Comparison of ENCODE assay signal across 9 cellular contexts in the genomic region with DNA sequence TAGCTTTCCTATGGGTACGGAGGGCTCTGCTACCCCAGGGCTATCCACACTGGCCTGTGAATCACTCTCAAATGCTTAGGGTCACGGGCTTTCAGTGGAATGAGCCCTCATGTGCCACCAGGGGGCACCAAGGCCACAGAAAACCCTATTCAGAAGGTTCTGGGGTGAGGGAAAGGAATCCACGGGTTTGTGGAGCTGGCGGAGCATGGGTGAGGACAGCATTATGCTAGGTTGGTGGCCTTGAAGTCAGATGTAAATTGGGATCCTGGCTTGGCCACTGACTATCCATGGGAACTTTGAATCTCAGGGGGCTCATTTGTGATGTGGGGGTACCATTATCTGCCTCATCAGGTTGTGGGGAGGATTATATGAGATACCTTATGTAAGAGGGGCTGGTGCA. TPM values are rescaled to one million over a fixed set of nuclear protein-coding genes. Genes with fewer than 3 reads are reported as not detected.
DNase-seq lines count a peak whose midpoint lies in the region; ATAC-seq, FAIRE-seq and TF ChIP-seq lines count a peak whose summit lies in the region.
"Had no signal": no experiment of that assay in that cellular context is flagged by ENCODE, and none has a peak within 500 bp of the region (broad histone marks: within the 10 kb centered on the region; RNA-seq: fewer than 3 reads in every experiment).

No MANE protein-coding gene starts in this region.

- peaks cover 7% of the 10 kb centered on the region for H3K4me1 Mint-ChIP-seq in activated naive CD4-positive, alpha-beta T cell treated with anti-CD3 and anti-CD28 coated beads for 36 hours (ENCODE audit: low read depth)
- H3K4me1 Mint-ChIP-seq in glutamatergic neuron (ENCODE audit: low read depth, unreplicated experiment): no peaks in the 10 kb centered on the region

- CTCF ChIA-PET in activated naive CD4-positive, alpha-beta T cell treated with anti-CD3 and anti-CD28 coated beads for 36 hours (lab: Charles Lee): interaction anchor here (0.6 to 3.4 kb wide), 25 partner anchors 13 to 370 kb away, joined by 3 to 51 read pairs (median 4); partner anchors contain the start of gene KCNC4

- no peaks in the 10 kb centered on the region; the same call in 1 of the 2 replicates for H3K9me3 ChIP-seq in SJSA1 (replicated peaks)

- peak; percentile 30 for DNase-seq in GM12864 (ENCODE audit: low read depth)
- DNase-seq in KBM-7: peak; percentile 81
- peak; percentile 52 to 55 for DNase-seq in SJSA1 (ENCODE audit: low read depth in 1 of 2, low spot score in 2 of 2)
- peak; percentile 70 for DNase-seq in activated naive CD4-positive, alpha-beta T cell treated with anti-CD3 and anti-CD28 coated beads for 36 hours
- DNase-seq in glutamatergic neuron: peak; percentile 78
- peak; percentile 91 for DNase-seq in posterior vena cava (ENCODE audit: low spot score)
- DNase-seq in urothelium cell line (ENCODE audit: low spot score): peak; percentile 74

- H3K27ac Mint-ChIP-seq in activated naive CD4-positive, alpha-beta T cell treated with anti-CD3 and anti-CD28 coated beads for 36 hours: no peak overlapping the region
- H3K27ac Mint-ChIP-seq in glutamatergic neuron (ENCODE audit: unreplicated experiment): no peak overlapping the region

- H3K27me3 ChIP-seq in SJSA1 (replicated peaks): no peaks in the 10 kb centered on the region; the same call in 1 of the 2 replicates

- no peaks in the 10 kb centered on the region for H3K4me1 ChIP-seq in SJSA1 (replicated peaks)

- no peaks in the 10 kb centered on the region for H3K9me3 Mint-ChIP-seq in activated naive CD4-positive, alpha-beta T cell treated with anti-CD3 and anti-CD28 coated beads for 36 hours
- H3K9me3 Mint-ChIP-seq in glutamatergic neuron (ENCODE audit: unreplicated experiment): peaks cover 1% of the 10 kb centered on the region

- H3K4me3 ChIP-seq in GM12864 (ENCODE audit: low read depth, low read length) (no peak overlapping the region), SJSA1 (no peak overlapping the region)

- in situ Hi-C loops in KBM-7 (cut with MboI; ENCODE audit: low pct_unique_long_range_greater_than_20kb, low sequenced_read_pairs): no loop called here

- no peak for ATAC-seq in HG03571 (IDR thresholded peaks at IDR 0.05; ENCODE audit: unreplicated experiment)

- no peak overlapping the region for H3K27ac ChIP-seq in SJSA1

- intact Hi-C loops in activated naive CD4-positive, alpha-beta T cell treated with anti-CD3 and anti-CD28 coated beads for 36 hours (cut with micrococcal nuclease): loop anchor here (1.0 to 5.0 kb wide), 3 partner anchors 50 to 210 kb away; no protein-coding TSS in a partner anchor
- intact Hi-C loops in posterior vena cava (cut with DNase I): loop anchor here in 1 of 2 donors (5.0 kb wide), 1 partner anchor 50 kb away; no protein-coding TSS in a partner anchor

- no peak overlapping the region for H3K4me3 Mint-ChIP-seq in activated naive CD4-positive, alpha-beta T cell treated with anti-CD3 and anti-CD28 coated beads for 36 hours
- H3K4me3 Mint-ChIP-seq in glutamatergic neuron (ENCODE audit: unreplicated experiment): no peak overlapping the region

- peaks cover under 1% of the 10 kb centered on the region for H3K36me3 Mint-ChIP-seq in activated naive CD4-positive, alpha-beta T cell treated with anti-CD3 and anti-CD28 coated beads for 36 hours (ENCODE audit: low read depth)
- no peaks in the 10 kb centered on the region for H3K36me3 Mint-ChIP-seq in glutamatergic neuron (ENCODE audit: unreplicated experiment)

- peak; percentile 87 for TF ChIP-seq CTCF in GM12864 (IDR thresholded peaks at IDR 0.05; ENCODE audit: low read depth, low read length, missing control alignments)
- TF ChIP-seq CTCF in glutamatergic neuron (IDR thresholded peaks at IDR 0.05; ENCODE audit: partially characterized antibody, unreplicated experiment): peak; percentile 75

- no peak for FAIRE-seq in urothelium cell line (lab: Jason Lieb, UNC)
- FAIRE-seq: frontal cortex had no signal

- H3K27me3 Mint-ChIP-seq in activated naive CD4-positive, alpha-beta T cell treated with anti-CD3 and anti-CD28 coated beads for 36 hours (ENCODE audit: low read depth): no peaks in the 10 kb centered on the region
- peaks cover 3% of the 10 kb centered on the region for H3K27me3 Mint-ChIP-seq in glutamatergic neuron (ENCODE audit: unreplicated experiment)

- no peaks in the 10 kb centered on the region for H3K36me3 ChIP-seq in SJSA1

RNA-seq across cellular contexts. Expression of gene LAMTOR5, which starts 5.1 kb away (rescaled TPM):
- 114 and 145 TPM in 2 replicates for total RNA-seq in SJSA1 (2014; rRNA removed; shearing (Covaris generic))
- 100 to 1,000 TPM; 138 to 144 TPM for total RNA-seq in activated naive CD4-positive, alpha-beta T cell treated with anti-CD3 and anti-CD28 coated beads for 36 hours
- total RNA-seq in glutamatergic neuron (ENCODE audit: unreplicated experiment): 135 TPM
- 10 to 100 TPM; 87.4 to 91.5 TPM for total RNA-seq in posterior vena cava

RNA-seq across cellular contexts. Expression of gene SLC16A4, which starts 21.8 kb away (rescaled TPM):
- 7.0 and 17.4 TPM in 2 replicates for total RNA-seq in SJSA1 (2014; rRNA removed; shearing (Covaris generic))
- under 1 TPM; 0.14 to 0.37 TPM for total RNA-seq in activated naive CD4-positive, alpha-beta T cell treated with anti-CD3 and anti-CD28 coated beads for 36 hours
- 4.4 TPM for total RNA-seq in glutamatergic neuron (ENCODE audit: unreplicated experiment)
- 1 to 10 TPM; 8.0 to 8.6 TPM for total RNA-seq in posterior vena cava

RNA-seq across cellular contexts. Expression of gene PROK1, which starts 38.4 kb away (rescaled TPM):
- total RNA-seq in SJSA1 (2014; rRNA removed; shearing (Covaris generic)): not detected in 2 replicates
- not detected for total RNA-seq in activated naive CD4-positive, alpha-beta T cell treated with anti-CD3 and anti-CD28 coated beads for 36 hours
- total RNA-seq in glutamatergic neuron (ENCODE audit: unreplicated experiment) (not detected), posterior vena cava (under 1 TPM in 1 of 2 donors, not detected in 1; 0.32 TPM)
- total RNA-seq: frontal cortex had no signal

Comparison
In these comparisons a context has a peak if more than half of its experiments do, and no peak if none do; other contexts are left out.
1. DNase-seq: peak in every context shown above with its lines; median percentile 91 in posterior vena cava; 81 in KBM-7; 78 in glutamatergic neuron; 74 in urothelium cell line; 70 in activated naive CD4-positive, alpha-beta T cell treated with anti-CD3 and anti-CD28 coated beads for 36 hours; 54 in SJSA1; 30 in GM12864.